ENCODE assay signal across 2 cellular contexts in the genomic region with DNA sequence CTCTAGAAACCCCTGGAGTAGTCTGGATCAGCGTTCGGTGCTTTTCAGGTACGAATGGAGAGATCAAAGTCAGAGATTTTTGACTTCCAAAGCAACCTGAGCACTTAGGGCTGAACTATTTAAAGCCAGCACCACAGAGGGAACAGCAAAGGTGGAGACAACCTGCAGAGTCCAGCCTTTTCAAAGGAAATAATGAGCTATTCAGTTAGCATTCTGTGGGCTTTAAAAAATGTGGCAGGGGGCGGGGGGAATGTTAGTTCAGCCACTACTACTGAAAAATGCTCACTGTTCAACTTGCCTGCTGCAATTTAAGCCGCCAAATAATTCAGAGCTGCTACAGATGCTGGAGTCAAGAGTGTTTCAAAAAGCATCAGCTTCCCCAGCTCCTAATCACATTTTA.
TF ChIP-seq lines count a peak whose summit lies in the region.

No MANE protein-coding gene starts in this region.

TF ChIP-seq in GM23338, 12 proteins besides CTCF, POLR2A, EP300 and RAD21 (continued from another document):
- TF ChIP-seq ZNF462 (CRISPR knock-in tag; IDR thresholded peaks at IDR 0.05) (no peak), CREB1 (CRISPR knock-in tag; IDR thresholded peaks at IDR 0.05; ENCODE audit: low read depth) (no peak), ZNF114 (CRISPR knock-in tag; IDR thresholded peaks at IDR 0.05) (no peak), ZNF331 (CRISPR knock-in tag; IDR thresholded peaks at IDR 0.05; ENCODE audit: low read depth) (no peak), STAT1 (IDR thresholded peaks at IDR 0.05; ENCODE audit: unreplicated experiment) (no peak), POLR2AphosphoS5 (IDR thresholded peaks at IDR 0.05; ENCODE audit: low read depth) (no peak), JUNB (IDR thresholded peaks at IDR 0.05; ENCODE audit: unreplicated experiment) (no peak), EZH2 (IDR thresholded peaks at IDR 0.05; ENCODE audit: low read depth, unreplicated experiment) (no peak)
- TF ChIP-seq, protein P1, sequence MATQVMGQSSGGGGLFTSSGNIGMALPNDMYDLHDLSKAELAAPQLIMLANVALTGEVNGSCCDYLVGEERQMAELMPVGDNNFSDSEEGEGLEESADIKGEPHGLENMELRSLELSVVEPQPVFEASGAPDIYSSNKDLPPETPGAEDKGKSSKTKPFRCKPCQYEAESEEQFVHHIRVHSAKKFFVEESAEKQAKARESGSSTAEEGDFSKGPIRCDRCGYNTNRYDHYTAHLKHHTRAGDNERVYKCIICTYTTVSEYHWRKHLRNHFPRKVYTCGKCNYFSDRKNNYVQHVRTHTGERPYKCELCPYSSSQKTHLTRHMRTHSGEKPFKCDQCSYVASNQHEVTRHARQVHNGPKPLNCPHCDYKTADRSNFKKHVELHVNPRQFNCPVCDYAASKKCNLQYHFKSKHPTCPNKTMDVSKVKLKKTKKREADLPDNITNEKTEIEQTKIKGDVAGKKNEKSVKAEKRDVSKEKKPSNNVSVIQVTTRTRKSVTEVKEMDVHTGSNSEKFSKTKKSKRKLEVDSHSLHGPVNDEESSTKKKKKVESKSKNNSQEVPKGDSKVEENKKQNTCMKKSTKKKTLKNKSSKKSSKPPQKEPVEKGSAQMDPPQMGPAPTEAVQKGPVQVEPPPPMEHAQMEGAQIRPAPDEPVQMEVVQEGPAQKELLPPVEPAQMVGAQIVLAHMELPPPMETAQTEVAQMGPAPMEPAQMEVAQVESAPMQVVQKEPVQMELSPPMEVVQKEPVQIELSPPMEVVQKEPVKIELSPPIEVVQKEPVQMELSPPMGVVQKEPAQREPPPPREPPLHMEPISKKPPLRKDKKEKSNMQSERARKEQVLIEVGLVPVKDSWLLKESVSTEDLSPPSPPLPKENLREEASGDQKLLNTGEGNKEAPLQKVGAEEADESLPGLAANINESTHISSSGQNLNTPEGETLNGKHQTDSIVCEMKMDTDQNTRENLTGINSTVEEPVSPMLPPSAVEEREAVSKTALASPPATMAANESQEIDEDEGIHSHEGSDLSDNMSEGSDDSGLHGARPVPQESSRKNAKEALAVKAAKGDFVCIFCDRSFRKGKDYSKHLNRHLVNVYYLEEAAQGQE (IDR thresholded peaks at IDR 0.05; ENCODE audit: unreplicated experiment): no peak

TF ChIP-seq in WTC11, 78 proteins besides CTCF, POLR2A, EP300 and RAD21 (continued from another document):
- TF ChIP-seq, protein P2, sequence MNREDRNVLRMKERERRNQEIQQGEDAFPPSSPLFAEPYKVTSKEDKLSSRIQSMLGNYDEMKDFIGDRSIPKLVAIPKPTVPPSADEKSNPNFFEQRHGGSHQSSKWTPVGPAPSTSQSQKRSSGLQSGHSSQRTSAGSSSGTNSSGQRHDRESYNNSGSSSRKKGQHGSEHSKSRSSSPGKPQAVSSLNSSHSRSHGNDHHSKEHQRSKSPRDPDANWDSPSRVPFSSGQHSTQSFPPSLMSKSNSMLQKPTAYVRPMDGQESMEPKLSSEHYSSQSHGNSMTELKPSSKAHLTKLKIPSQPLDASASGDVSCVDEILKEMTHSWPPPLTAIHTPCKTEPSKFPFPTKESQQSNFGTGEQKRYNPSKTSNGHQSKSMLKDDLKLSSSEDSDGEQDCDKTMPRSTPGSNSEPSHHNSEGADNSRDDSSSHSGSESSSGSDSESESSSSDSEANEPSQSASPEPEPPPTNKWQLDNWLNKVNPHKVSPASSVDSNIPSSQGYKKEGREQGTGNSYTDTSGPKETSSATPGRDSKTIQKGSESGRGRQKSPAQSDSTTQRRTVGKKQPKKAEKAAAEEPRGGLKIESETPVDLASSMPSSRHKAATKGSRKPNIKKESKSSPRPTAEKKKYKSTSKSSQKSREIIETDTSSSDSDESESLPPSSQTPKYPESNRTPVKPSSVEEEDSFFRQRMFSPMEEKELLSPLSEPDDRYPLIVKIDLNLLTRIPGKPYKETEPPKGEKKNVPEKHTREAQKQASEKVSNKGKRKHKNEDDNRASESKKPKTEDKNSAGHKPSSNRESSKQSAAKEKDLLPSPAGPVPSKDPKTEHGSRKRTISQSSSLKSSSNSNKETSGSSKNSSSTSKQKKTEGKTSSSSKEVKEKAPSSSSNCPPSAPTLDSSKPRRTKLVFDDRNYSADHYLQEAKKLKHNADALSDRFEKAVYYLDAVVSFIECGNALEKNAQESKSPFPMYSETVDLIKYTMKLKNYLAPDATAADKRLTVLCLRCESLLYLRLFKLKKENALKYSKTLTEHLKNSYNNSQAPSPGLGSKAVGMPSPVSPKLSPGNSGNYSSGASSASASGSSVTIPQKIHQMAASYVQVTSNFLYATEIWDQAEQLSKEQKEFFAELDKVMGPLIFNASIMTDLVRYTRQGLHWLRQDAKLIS (CRISPR knock-in tag; IDR thresholded peaks at IDR 0.05; ENCODE audit: borderline replicate concordance): no peak
TF ChIP-seq in WTC11: peak in this region for 0.
